ENCODE assay signal across 1 cellular context in the genomic region with DNA sequence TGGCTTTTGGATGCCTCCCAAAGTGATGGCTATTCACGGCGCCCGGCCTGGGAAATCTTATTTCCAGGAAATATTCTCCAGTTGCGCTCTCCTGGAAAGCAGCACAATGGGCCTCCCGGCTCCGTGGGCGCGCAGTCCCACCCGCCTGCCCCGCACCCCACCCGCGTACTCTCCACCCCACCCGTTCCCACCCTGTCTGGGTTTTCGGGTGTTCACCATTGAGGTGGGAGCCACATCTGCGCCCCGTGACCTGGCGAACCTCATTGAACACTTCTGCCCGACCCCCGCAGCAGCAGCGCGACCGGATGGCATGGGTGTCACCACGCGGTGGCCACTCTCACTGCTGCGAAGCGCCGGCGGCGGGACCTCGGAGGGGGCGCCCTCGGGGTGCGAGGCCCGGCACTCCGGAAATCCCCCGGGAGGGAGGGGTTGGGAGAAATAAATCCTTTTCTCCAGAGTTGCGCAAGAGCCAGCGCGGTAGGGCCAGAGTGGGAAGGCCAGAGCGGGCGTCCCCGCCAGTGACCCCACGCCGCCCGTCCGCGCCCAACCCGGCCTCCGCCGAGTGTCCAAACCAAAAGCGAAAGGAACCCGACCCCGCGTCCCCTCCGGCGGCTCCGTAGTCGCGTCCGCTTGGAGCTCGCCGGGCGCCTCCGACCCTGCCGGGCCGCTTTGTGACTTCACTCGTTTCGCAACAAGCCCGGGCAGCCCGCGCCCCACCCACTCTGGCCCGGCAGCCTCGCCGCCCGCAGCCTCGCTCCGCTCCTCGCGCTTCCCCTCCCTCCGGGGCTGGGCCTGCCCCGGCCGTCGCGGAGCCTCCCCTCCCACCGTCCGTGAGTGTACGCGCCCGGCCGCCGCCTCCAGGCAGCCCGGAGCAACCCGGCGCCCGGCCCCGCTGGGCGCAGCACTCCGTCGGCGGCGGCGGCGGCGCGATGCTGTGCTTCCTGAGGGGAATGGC.
TF ChIP-seq lines count a peak whose summit lies in the region.

DRAM1 (plus strand) TSS at position 720 of the 955 bp plus-strand sequence; CDS start at position 930, 210 bp downstream.

TF ChIP-seq in HepG2, 621 proteins besides CTCF, POLR2A, EP300 and RAD21 (continued from another document and continues in another):
- TF ChIP-seq, protein P1, sequence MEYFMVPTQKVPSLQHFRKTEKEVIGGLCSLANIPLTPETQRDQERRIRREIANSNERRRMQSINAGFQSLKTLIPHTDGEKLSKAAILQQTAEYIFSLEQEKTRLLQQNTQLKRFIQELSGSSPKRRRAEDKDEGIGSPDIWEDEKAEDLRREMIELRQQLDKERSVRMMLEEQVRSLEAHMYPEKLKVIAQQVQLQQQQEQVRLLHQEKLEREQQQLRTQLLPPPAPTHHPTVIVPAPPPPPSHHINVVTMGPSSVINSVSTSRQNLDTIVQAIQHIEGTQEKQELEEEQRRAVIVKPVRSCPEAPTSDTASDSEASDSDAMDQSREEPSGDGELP (IDR thresholded peaks at IDR 0.05; ENCODE audit: borderline replicate concordance, low read depth), result peak; percentile 33; the same call in 1 of the 2 replicates
- TF ChIP-seq, protein P2, sequence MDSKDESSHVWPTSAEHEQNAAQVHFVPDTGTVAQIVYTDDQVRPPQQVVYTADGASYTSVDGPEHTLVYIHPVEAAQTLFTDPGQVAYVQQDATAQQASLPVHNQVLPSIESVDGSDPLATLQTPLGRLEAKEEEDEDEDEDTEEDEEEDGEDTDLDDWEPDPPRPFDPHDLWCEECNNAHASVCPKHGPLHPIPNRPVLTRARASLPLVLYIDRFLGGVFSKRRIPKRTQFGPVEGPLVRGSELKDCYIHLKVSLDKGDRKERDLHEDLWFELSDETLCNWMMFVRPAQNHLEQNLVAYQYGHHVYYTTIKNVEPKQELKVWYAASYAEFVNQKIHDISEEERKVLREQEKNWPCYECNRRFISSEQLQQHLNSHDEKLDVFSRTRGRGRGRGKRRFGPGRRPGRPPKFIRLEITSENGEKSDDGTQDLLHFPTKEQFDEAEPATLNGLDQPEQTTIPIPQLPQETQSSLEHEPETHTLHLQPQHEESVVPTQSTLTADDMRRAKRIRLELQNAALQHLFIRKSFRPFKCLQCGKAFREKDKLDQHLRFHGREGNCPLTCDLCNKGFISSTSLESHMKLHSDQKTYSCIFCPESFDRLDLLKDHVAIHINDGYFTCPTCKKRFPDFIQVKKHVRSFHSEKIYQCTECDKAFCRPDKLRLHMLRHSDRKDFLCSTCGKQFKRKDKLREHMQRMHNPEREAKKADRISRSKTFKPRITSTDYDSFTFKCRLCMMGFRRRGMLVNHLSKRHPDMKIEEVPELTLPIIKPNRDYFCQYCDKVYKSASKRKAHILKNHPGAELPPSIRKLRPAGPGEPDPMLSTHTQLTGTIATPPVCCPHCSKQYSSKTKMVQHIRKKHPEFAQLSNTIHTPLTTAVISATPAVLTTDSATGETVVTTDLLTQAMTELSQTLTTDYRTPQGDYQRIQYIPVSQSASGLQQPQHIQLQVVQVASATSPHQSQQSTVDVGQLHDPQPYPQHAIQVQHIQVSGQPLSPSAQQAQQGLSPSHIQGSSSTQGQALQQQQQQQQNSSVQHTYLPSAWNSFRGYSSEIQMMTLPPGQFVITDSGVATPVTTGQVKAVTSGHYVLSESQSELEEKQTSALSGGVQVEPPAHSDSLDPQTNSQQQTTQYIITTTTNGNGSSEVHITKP (CRISPR knock-in tag; IDR thresholded peaks at IDR 0.05; ENCODE audit: low read depth), result peak; percentile 98
- TF ChIP-seq CENPT (CRISPR knock-in tag; IDR thresholded peaks at IDR 0.05; ENCODE audit: low read depth), result peak; percentile 58; the same call in 1 of the 2 replicates
- TF ChIP-seq PHF20 (CRISPR knock-in tag; IDR thresholded peaks at IDR 0.05), result peak; percentile 47; the same call in 1 of the 2 replicates
- no peak for TF ChIP-seq TCF12 (IDR thresholded peaks at IDR 0.05)
- 0 out of 2 replicates have a peak, but pooled peaks have one; percentile 27 for TF ChIP-seq TCF12 (CRISPR knock-in tag; IDR thresholded peaks at IDR 0.05)
- TF ChIP-seq ZBTB3 (CRISPR knock-in tag; IDR thresholded peaks at IDR 0.05; ENCODE audit: borderline replicate concordance, low read depth), result peak; percentile 79
- peak; percentile 16; the same call in 1 of the 2 replicates for TF ChIP-seq JUND (CRISPR knock-in tag; IDR thresholded peaks at IDR 0.05)
- TF ChIP-seq, protein P3, sequence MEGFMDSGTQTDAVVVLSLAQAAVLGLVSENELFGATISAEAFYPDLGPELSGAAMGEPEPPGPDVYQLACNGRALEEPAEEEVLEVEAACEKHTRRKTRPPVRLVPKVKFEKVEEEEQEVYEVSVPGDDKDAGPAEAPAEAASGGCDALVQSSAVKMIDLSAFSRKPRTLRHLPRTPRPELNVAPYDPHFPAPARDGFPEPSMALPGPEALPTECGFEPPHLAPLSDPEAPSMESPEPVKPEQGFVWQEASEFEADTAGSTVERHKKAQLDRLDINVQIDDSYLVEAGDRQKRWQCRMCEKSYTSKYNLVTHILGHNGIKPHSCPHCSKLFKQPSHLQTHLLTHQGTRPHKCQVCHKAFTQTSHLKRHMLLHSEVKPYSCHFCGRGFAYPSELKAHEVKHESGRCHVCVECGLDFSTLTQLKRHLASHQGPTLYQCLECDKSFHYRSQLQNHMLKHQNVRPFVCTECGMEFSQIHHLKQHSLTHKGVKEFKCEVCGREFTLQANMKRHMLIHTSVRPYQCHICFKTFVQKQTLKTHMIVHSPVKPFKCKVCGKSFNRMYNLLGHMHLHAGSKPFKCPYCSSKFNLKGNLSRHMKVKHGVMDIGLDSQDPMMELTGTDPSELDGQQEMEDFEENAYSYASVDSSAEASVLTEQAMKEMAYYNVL (CRISPR knock-in tag; IDR thresholded peaks at IDR 0.05; ENCODE audit: borderline replicate concordance), result peak; percentile 88
- TF ChIP-seq SIX4 (CRISPR knock-in tag; IDR thresholded peaks at IDR 0.05), result peak; percentile 4; the same call in 1 of the 2 replicates
- TF ChIP-seq MIER2 (CRISPR knock-in tag; IDR thresholded peaks at IDR 0.05), result 0 out of 2 replicates have a peak, but pooled peaks have one; percentile 20
- TF ChIP-seq, protein P4, sequence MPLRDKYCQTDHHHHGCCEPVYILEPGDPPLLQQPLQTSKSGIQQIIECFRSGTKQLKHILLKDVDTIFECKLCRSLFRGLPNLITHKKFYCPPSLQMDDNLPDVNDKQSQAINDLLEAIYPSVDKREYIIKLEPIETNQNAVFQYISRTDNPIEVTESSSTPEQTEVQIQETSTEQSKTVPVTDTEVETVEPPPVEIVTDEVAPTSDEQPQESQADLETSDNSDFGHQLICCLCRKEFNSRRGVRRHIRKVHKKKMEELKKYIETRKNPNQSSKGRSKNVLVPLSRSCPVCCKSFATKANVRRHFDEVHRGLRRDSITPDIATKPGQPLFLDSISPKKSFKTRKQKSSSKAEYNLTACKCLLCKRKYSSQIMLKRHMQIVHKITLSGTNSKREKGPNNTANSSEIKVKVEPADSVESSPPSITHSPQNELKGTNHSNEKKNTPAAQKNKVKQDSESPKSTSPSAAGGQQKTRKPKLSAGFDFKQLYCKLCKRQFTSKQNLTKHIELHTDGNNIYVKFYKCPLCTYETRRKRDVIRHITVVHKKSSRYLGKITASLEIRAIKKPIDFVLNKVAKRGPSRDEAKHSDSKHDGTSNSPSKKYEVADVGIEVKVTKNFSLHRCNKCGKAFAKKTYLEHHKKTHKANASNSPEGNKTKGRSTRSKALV (CRISPR knock-in tag; IDR thresholded peaks at IDR 0.05), result peak; percentile 43; the same call in 1 of the 2 replicates
- TF ChIP-seq ZNF703 (CRISPR knock-in tag; IDR thresholded peaks at IDR 0.05; ENCODE audit: borderline replicate concordance), result peak; percentile 87; the same call in 1 of the 2 replicates
- TF ChIP-seq ZFP37 (CRISPR knock-in tag; IDR thresholded peaks at IDR 0.05; ENCODE audit: borderline replicate concordance), result peak; percentile 67
- TF ChIP-seq MEIS2 (CRISPR knock-in tag; IDR thresholded peaks at IDR 0.05), result peak; percentile 12
- TF ChIP-seq TFDP2 (CRISPR knock-in tag; IDR thresholded peaks at IDR 0.05), result peak; percentile 87
- peak; percentile 88 for TF ChIP-seq ZNF781 (CRISPR knock-in tag; IDR thresholded peaks at IDR 0.05; ENCODE audit: borderline replicate concordance, not compliant biosample characterization)
- TF ChIP-seq, protein P5, sequence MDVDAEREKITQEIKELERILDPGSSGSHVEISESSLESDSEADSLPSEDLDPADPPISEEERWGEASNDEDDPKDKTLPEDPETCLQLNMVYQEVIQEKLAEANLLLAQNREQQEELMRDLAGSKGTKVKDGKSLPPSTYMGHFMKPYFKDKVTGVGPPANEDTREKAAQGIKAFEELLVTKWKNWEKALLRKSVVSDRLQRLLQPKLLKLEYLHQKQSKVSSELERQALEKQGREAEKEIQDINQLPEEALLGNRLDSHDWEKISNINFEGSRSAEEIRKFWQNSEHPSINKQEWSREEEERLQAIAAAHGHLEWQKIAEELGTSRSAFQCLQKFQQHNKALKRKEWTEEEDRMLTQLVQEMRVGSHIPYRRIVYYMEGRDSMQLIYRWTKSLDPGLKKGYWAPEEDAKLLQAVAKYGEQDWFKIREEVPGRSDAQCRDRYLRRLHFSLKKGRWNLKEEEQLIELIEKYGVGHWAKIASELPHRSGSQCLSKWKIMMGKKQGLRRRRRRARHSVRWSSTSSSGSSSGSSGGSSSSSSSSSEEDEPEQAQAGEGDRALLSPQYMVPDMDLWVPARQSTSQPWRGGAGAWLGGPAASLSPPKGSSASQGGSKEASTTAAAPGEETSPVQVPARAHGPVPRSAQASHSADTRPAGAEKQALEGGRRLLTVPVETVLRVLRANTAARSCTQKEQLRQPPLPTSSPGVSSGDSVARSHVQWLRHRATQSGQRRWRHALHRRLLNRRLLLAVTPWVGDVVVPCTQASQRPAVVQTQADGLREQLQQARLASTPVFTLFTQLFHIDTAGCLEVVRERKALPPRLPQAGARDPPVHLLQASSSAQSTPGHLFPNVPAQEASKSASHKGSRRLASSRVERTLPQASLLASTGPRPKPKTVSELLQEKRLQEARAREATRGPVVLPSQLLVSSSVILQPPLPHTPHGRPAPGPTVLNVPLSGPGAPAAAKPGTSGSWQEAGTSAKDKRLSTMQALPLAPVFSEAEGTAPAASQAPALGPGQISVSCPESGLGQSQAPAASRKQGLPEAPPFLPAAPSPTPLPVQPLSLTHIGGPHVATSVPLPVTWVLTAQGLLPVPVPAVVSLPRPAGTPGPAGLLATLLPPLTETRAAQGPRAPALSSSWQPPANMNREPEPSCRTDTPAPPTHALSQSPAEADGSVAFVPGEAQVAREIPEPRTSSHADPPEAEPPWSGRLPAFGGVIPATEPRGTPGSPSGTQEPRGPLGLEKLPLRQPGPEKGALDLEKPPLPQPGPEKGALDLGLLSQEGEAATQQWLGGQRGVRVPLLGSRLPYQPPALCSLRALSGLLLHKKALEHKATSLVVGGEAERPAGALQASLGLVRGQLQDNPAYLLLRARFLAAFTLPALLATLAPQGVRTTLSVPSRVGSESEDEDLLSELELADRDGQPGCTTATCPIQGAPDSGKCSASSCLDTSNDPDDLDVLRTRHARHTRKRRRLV (CRISPR knock-in tag; IDR thresholded peaks at IDR 0.05), result 0 out of 2 replicates have a peak, but pooled peaks have one; percentile 45
- peak; percentile 78; the same call in 1 of the 2 replicates for TF ChIP-seq KLF9 (CRISPR knock-in tag; IDR thresholded peaks at IDR 0.05; ENCODE audit: low read depth)
- TF ChIP-seq SALL1 (CRISPR knock-in tag; IDR thresholded peaks at IDR 0.05), result peak; percentile 83
- TF ChIP-seq, protein P6, sequence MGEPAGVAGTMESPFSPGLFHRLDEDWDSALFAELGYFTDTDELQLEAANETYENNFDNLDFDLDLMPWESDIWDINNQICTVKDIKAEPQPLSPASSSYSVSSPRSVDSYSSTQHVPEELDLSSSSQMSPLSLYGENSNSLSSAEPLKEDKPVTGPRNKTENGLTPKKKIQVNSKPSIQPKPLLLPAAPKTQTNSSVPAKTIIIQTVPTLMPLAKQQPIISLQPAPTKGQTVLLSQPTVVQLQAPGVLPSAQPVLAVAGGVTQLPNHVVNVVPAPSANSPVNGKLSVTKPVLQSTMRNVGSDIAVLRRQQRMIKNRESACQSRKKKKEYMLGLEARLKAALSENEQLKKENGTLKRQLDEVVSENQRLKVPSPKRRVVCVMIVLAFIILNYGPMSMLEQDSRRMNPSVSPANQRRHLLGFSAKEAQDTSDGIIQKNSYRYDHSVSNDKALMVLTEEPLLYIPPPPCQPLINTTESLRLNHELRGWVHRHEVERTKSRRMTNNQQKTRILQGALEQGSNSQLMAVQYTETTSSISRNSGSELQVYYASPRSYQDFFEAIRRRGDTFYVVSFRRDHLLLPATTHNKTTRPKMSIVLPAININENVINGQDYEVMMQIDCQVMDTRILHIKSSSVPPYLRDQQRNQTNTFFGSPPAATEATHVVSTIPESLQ (CRISPR knock-in tag; conservative IDR thresholded peaks at IDR 0.05), result no peak
- peak; percentile 32; the same call in 1 of the 2 replicates for TF ChIP-seq ZNF546 (CRISPR knock-in tag; conservative IDR thresholded peaks at IDR 0.05)
- no peak for TF ChIP-seq ZNF337 (CRISPR knock-in tag; IDR thresholded peaks at IDR 0.05; ENCODE audit: borderline replicate concordance, low read depth)
- peak; percentile 31; the same call in 1 of the 2 replicates for TF ChIP-seq ZNF235 (CRISPR knock-in tag; IDR thresholded peaks at IDR 0.05; ENCODE audit: borderline replicate concordance)
- TF ChIP-seq ZNF350 (CRISPR knock-in tag; IDR thresholded peaks at IDR 0.05; ENCODE audit: borderline replicate concordance, low read depth), result peak; percentile 71; the same call in 1 of the 2 replicates
